21 cellular contexts compared by ENCODE assay signal in genomic region chr1:53311104-53311908, GRCh38. TPM values are rescaled to one million over a fixed set of nuclear protein-coding genes. Genes with fewer than 3 reads are reported as not detected.
DNase-seq lines count a peak whose midpoint lies in the region; ATAC-seq and TF ChIP-seq lines count a peak whose summit lies in the region.
"Had no signal": no experiment of that assay in that cellular context is flagged by ENCODE, and none has a peak within 500 bp of the region (broad histone marks: within the 10 kb centered on the region; RNA-seq: fewer than 3 reads in every experiment).

No MANE protein-coding gene starts in this region.

- no peaks in the 10 kb centered on the region for H3K9me3 ChIP-seq in prostate gland
- H3K9me3 ChIP-seq: HAP-1, left ventricle myocardium inferior had no signal

- H3K36me3 ChIP-seq in prostate gland, result no peaks in the 10 kb centered on the region
- H3K36me3 ChIP-seq: left ventricle myocardium inferior had no signal

- TF ChIP-seq CTCF in neural crest cell (conservative IDR thresholded peaks at IDR 0.05) (no peak), prostate gland (IDR thresholded peaks at IDR 0.05) (no peak)

- H3K27me3 Mint-ChIP-seq in activated naive CD4-positive, alpha-beta T cell treated with anti-CD3 and anti-CD28 coated beads, Interleukin-2, amount 10 ng/mL, durations not matched to agents 7 days and 5 days, result no peaks in the 10 kb centered on the region
- no peaks in the 10 kb centered on the region for H3K27me3 Mint-ChIP-seq in neural crest cell (ENCODE audit: low read depth)
- H3K27me3 Mint-ChIP-seq: central memory CD8-positive, alpha-beta T cell had no signal

- H3K27ac Mint-ChIP-seq in activated naive CD4-positive, alpha-beta T cell treated with anti-CD3 and anti-CD28 coated beads, Interleukin-2, amount 10 ng/mL, durations not matched to agents 7 days and 5 days, result peak overlapping the region; percentile 60
- H3K27ac Mint-ChIP-seq in neural crest cell (ENCODE audit: unreplicated experiment), result peak overlapping the region; percentile 83

- 84% methylated on average over 16 of the region's 16 CpGs for WGBS in prostate gland

- H3K36me3 Mint-ChIP-seq in activated naive CD4-positive, alpha-beta T cell treated with anti-CD3 and anti-CD28 coated beads, Interleukin-2, amount 10 ng/mL, durations not matched to agents 7 days and 5 days, result peaks cover 9% of the 10 kb centered on the region
- no peaks in the 10 kb centered on the region for H3K36me3 Mint-ChIP-seq in neural crest cell (ENCODE audit: low read depth)
- H3K36me3 Mint-ChIP-seq: immature natural killer cell had no signal

- H3K27ac ChIP-seq in prostate gland, result no peak overlapping the region
- H3K27ac ChIP-seq: KMS-11, left ventricle myocardium inferior had no signal

- ATAC-seq in GM18907 (IDR thresholded peaks at IDR 0.05; ENCODE audit: unreplicated experiment), result no peak
- ATAC-seq: sciatic nerve had no signal

- CTCF ChIA-PET in activated naive CD4-positive, alpha-beta T cell treated with anti-CD3 and anti-CD28 coated beads, Interleukin-2, amount 10 ng/mL, durations not matched to agents 7 days and 5 days (lab: Charles Lee), result no interaction called here

- H3K27me3 ChIP-seq in prostate gland (replicated peaks; ENCODE audit: insufficient read depth), result no peaks in the 10 kb centered on the region

- no peak overlapping the region for H3K4me3 ChIP-seq in prostate gland
- H3K4me3 ChIP-seq: HAP-1, left ventricle myocardium inferior had no signal

- no peaks in the 10 kb centered on the region for H3K4me1 ChIP-seq in prostate gland (replicated peaks)
- H3K4me1 ChIP-seq: HAP-1, left ventricle myocardium inferior had no signal

- no peak for DNase-seq in activated naive CD4-positive, alpha-beta T cell treated with anti-CD3 and anti-CD28 coated beads, Interleukin-2, amount 10 ng/mL, durations not matched to agents 7 days and 5 days
- DNase-seq in activated naive CD4-positive, alpha-beta T cell treated with anti-CD3 and anti-CD28 coated beads, Interleukin-2, amount 50 U/mL, for 16 hours, result no peak
- peak; percentile 91 for DNase-seq in NCI-H1694 treated with DMSO at 0.1 percent for 48 hours (lab: John Stamatoyannopoulos, UW)
- DNase-seq in astrocyte of the hippocampus (ENCODE audit: low read depth, low spot score), result peak; percentile 26
- no peak for DNase-seq in neural crest cell (ENCODE audit: low read depth, low spot score)
- no peak for DNase-seq in central memory CD4-positive, alpha-beta T cell
- DNase-seq in prostate gland (ENCODE audit: low spot score), result no peak
- DNase-seq: effector CD4-positive, alpha-beta T cell; erythroblast; immature natural killer cell; left ventricle myocardium inferior; MV-4-11; NCI-H2227 treated with DMSO at 0.1 percent for 48 hours; SIG-M5; stimulated activated CD8-positive, alpha-beta memory T cell treated with anti-CD3 and anti-CD28 coated beads, Interleukin-4, amount 100 ng/mL, for 48 hours had no signal

- no peaks in the 10 kb centered on the region for H3K9me3 Mint-ChIP-seq in activated naive CD4-positive, alpha-beta T cell treated with anti-CD3 and anti-CD28 coated beads, Interleukin-2, amount 10 ng/mL, durations not matched to agents 7 days and 5 days
- no peaks in the 10 kb centered on the region for H3K9me3 Mint-ChIP-seq in neural crest cell
- H3K9me3 Mint-ChIP-seq: central memory CD8-positive, alpha-beta T cell; immature natural killer cell; nephron had no signal

- intact Hi-C loops in prostate gland (cut with DNase I), result no loop called here

- no peak for TF ChIP-seq POLR2A in prostate gland (IDR thresholded peaks at IDR 0.05)

- H3K4me3 Mint-ChIP-seq in activated naive CD4-positive, alpha-beta T cell treated with anti-CD3 and anti-CD28 coated beads, Interleukin-2, amount 10 ng/mL, durations not matched to agents 7 days and 5 days, result no peak overlapping the region
- no peak overlapping the region for H3K4me3 Mint-ChIP-seq in neural crest cell
- H3K4me3 Mint-ChIP-seq: central memory CD8-positive, alpha-beta T cell; immature natural killer cell; nephron had no signal

- H3K4me1 Mint-ChIP-seq in activated naive CD4-positive, alpha-beta T cell treated with anti-CD3 and anti-CD28 coated beads, Interleukin-2, amount 10 ng/mL, durations not matched to agents 7 days and 5 days, result peaks cover 14% of the 10 kb centered on the region
- peaks cover 38% of the 10 kb centered on the region for H3K4me1 Mint-ChIP-seq in neural crest cell

RNA-seq across cellular contexts. Expression of gene LRP8, which starts 16.6 kb away (rescaled TPM):
- total RNA-seq in neural crest cell (49.7 and 59.5 TPM in 2 replicates), prostate gland (100 to 1,000 TPM in 1 of 2 donors, 1 to 10 TPM in 1; 6.7 to 130 TPM)

Comparison
In these comparisons a context has a peak if more than half of its experiments do, and no peak if none do; other contexts are left out.
1. DNase-seq: peak in NCI-H1694 treated with DMSO at 0.1 percent for 48 hours (single experiment) and astrocyte of the hippocampus (single experiment); none in activated naive CD4-positive, alpha-beta T cell treated with anti-CD3 and anti-CD28 coated beads, Interleukin-2, amount 10 ng/mL, durations not matched to agents 7 days and 5 days (single experiment), activated naive CD4-positive, alpha-beta T cell treated with anti-CD3 and anti-CD28 coated beads, Interleukin-2, amount 50 U/mL, for 16 hours (single experiment), neural crest cell (single experiment), central memory CD4-positive, alpha-beta T cell (single experiment) and prostate gland (single experiment).